ENCODE assay signal across 2 cellular contexts in the genomic region with DNA sequence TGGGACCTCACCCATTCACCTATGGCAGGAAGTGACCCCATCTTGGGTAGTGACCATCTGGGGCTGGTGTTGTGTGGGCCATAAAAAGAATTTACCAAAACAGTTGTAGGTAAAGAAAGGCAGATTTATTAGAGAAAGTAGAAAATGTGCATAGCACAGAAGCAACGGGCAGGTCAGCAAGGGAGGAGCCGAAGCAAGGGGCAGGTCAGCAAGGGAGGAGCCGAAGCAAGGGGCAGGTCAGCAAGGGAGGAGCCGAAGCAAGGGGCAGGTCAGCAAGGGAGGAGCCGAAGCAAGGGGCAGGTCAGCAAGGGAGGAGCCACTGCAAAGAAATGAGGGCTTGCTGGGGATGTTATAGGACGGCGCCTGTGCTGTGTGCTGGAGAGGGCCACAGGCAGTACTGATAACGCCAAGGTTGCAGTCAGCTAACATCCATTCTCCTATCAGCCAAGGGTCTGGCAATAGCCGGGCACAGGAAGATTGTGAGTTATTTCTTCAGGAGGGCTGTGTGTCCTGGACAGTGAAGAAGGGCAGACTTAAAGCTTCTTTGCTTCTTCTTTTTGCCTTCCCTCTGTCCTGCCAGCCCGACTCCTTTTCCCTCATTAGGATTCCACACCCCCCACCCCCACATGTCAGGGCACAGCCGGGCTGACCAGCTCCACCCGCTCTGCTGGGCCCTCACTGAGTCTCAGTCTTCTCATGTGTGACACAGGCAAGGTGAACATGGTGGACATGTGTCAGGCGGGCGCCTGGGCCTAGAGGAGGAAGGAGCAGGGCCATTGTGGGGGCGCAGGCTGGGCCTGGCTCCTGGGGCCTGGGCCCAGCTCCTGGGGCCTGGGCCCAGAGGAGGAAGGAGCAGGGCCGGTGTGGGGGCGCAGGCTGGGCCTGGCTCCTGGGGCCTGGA.
A peak's percentile ranks its signal among the peaks of the same experiment; 100 is the strongest.
TF ChIP-seq lines count a peak whose summit lies in the region.

No MANE protein-coding gene starts in this region.

TF ChIP-seq in HEK293, 187 proteins besides CTCF, POLR2A, EP300 and RAD21:
- TF ChIP-seq SETDB1 (IDR thresholded peaks at IDR 0.05; ENCODE audit: insufficient read length, low read length) (peak; percentile 67), ZNF629 (tag by site-specific recombination; IDR thresholded peaks at IDR 0.05) (no peak), ZNF555 (tag by site-specific recombination; conservative IDR thresholded peaks at IDR 0.05) (no peak), ZNF404 (tag by site-specific recombination; IDR thresholded peaks at IDR 0.05) (no peak), ZNF266 (tag by site-specific recombination; IDR thresholded peaks at IDR 0.05; ENCODE audit: low read depth) (no peak)

TF ChIP-seq in H1, 55 proteins besides CTCF, POLR2A, EP300 and RAD21:
- no peak for TF ChIP-seq HDAC6 (IDR thresholded peaks at IDR 0.05; ENCODE audit: low read depth, low read length)
- peak; percentile 94; the same call in 1 of the 2 replicates for TF ChIP-seq CBX5 (IDR thresholded peaks at IDR 0.05; ENCODE audit: low read depth, low read length)
- TF ChIP-seq CEBPB (IDR thresholded peaks at IDR 0.05; ENCODE audit: low read depth, low read length) = no peak
